Comparison of ENCODE assay signal across 1 cellular context in genomic region chr4:5051210-5051691, GRCh38.
TF ChIP-seq lines count a peak whose summit lies in the region.

TSS of gene STK32B (plus strand) at chr4:5051480.

TF ChIP-seq in K562, 482 proteins besides CTCF, POLR2A, EP300 and RAD21 (continued from another document and continues in another):
- no peak for TF ChIP-seq TCF15 (CRISPR knock-in tag; IDR thresholded peaks at IDR 0.05)
- no peak for TF ChIP-seq PTTG1 (tag; IDR thresholded peaks at IDR 0.05; ENCODE audit: low read depth)
- no peak for TF ChIP-seq CEBPB (tag; IDR thresholded peaks at IDR 0.05)
- no peak for TF ChIP-seq COPS2 (conservative IDR thresholded peaks at IDR 0.05)
- no peak for TF ChIP-seq ZNF561 (CRISPR knock-in tag; conservative IDR thresholded peaks at IDR 0.05)
- TF ChIP-seq DACH1 (IDR thresholded peaks at IDR 0.05; ENCODE audit: partially characterized antibody) = no peak
- no peak for TF ChIP-seq MAFK (IDR thresholded peaks at IDR 0.05; ENCODE audit: low read length)
- TF ChIP-seq ARID3B (CRISPR knock-in tag; IDR thresholded peaks at IDR 0.05; ENCODE audit: borderline replicate concordance) = no peak
- no peak for TF ChIP-seq HMBOX1 (IDR thresholded peaks at IDR 0.05)
- no peak for TF ChIP-seq ATF2 (CRISPR knock-in tag; IDR thresholded peaks at IDR 0.05)
- TF ChIP-seq ZC3H4 (CRISPR knock-in tag; IDR thresholded peaks at IDR 0.05; ENCODE audit: borderline replicate concordance) = no peak
- TF ChIP-seq TRIM25 (IDR thresholded peaks at IDR 0.05; ENCODE audit: borderline replicate concordance) = no peak
- no peak for TF ChIP-seq HOMEZ (CRISPR knock-in tag; IDR thresholded peaks at IDR 0.05)
- TF ChIP-seq SMAD4 (CRISPR knock-in tag; conservative IDR thresholded peaks at IDR 0.05) = no peak
- TF ChIP-seq CBX2 (IDR thresholded peaks at IDR 0.05; ENCODE audit: insufficient read depth, low read length, poor library complexity, severe bottlenecking) = no peak
- no peak for TF ChIP-seq ATF3 (IDR thresholded peaks at IDR 0.05)
- no peak for TF ChIP-seq ATF3 (CRISPR knock-in tag; conservative IDR thresholded peaks at IDR 0.05)
- TF ChIP-seq SIN3B (IDR thresholded peaks at IDR 0.05; ENCODE audit: low read depth) = no peak
- TF ChIP-seq RCOR1 (IDR thresholded peaks at IDR 0.05; ENCODE audit: borderline replicate concordance in 1 of 2, low read depth in 2 of 2, low read length in 2 of 2) = peak in 1 of 2 experiments; percentile 47; a peak in 1 of 4 replicates
- no peak for TF ChIP-seq TCF7L2 (IDR thresholded peaks at IDR 0.05; ENCODE audit: low read depth, low read length)
- TF ChIP-seq ZNF134 (CRISPR knock-in tag; conservative IDR thresholded peaks at IDR 0.05) = no peak
- no peak for TF ChIP-seq KLF6 (CRISPR knock-in tag; IDR thresholded peaks at IDR 0.05; ENCODE audit: borderline replicate concordance)
- no peak for TF ChIP-seq ZNF274 (IDR thresholded peaks at IDR 0.05; ENCODE audit: borderline replicate concordance, low read depth, low read length)
- peak; percentile 65 for TF ChIP-seq ETV1 (tag; conservative IDR thresholded peaks at IDR 0.05; ENCODE audit: low read depth)
- no peak for TF ChIP-seq USF2 (CRISPR knock-in tag; IDR thresholded peaks at IDR 0.05)
- no peak for TF ChIP-seq SNIP1 (IDR thresholded peaks at IDR 0.05; ENCODE audit: low read depth)
- TF ChIP-seq CHD7 (IDR thresholded peaks at IDR 0.05; ENCODE audit: low read depth, low read length) = no peak
- no peak for TF ChIP-seq BRF2 (IDR thresholded peaks at IDR 0.05; ENCODE audit: borderline replicate concordance, insufficient read depth, insufficient read length)
- TF ChIP-seq RFX5 (IDR thresholded peaks at IDR 0.05; ENCODE audit: low read depth, low read length) = no peak
- TF ChIP-seq NR1H2 (CRISPR knock-in tag; IDR thresholded peaks at IDR 0.05) = no peak
- TF ChIP-seq SMARCB1 (IDR thresholded peaks at IDR 0.05; ENCODE audit: insufficient read length, low read depth) = no peak
- no peak for TF ChIP-seq E2F1 (CRISPR knock-in tag; IDR thresholded peaks at IDR 0.05)
- TF ChIP-seq HOXB6 (CRISPR knock-in tag; IDR thresholded peaks at IDR 0.05; ENCODE audit: borderline replicate concordance) = no peak
- TF ChIP-seq DNMT1 (IDR thresholded peaks at IDR 0.05) = no peak
